In genomic region chr16:1420540-1421205, GRCh38 we compare ENCODE assay signal across 8 cellular contexts. TPM values are rescaled to one million over a fixed set of nuclear protein-coding genes. Genes with fewer than 3 reads are reported as not detected.
DNase-seq lines count a peak whose midpoint lies in the region; ATAC-seq and TF ChIP-seq lines count a peak whose summit lies in the region.

TSS of gene UQCC4 (minus strand) at chr16:1420747. CDS start at chr16:1420723, 24 bp downstream.

- TF ChIP-seq CTCF in C4-2B (conservative IDR thresholded peaks at IDR 0.05) (no peak), liver (IDR thresholded peaks at IDR 0.05; ENCODE audit: low read depth, low read length, missing input control) (no peak)

- DNase-seq in NCI-H774 (lab: John Stamatoyannopoulos, UW) (peak; percentile 93), dermis microvascular lymphatic vessel endothelial cell (ENCODE audit: low read depth in 2 of 2) (peak; percentile 98 to 100)
- DNase-seq in activated CD4-positive, alpha-beta T cell treated with anti-CD3 and anti-CD28 coated beads, Interleukin-2, amount 50 U/mL, for 48 hours: peak; percentile 98 to 99
- peak; percentile 99 for DNase-seq in stimulated activated CD4-positive, alpha-beta T cell treated with anti-CD3 and anti-CD28 coated beads, Interleukin-4, amount 100 ng/mL, for 24 hours

- TF ChIP-seq RAD21 in liver (IDR thresholded peaks at IDR 0.05): peak in 1 of 2 donors; percentile 19

- peak within 1 kb of the TSS; percentile 61 to 87 for H3K9ac ChIP-seq in liver (ENCODE audit: low read depth in 1 of 2, low read length in 2 of 2)

- H3K27ac ChIP-seq in C4-2B (peak within 1 kb of the TSS; percentile 93), liver (ENCODE audit: low read depth in 1 of 2, low read length in 2 of 2) (peak within 1 kb of the TSS; percentile 89 to 94)

- ATAC-seq in GM19395 (IDR thresholded peaks at IDR 0.05; ENCODE audit: unreplicated experiment) (peak; percentile 93), HG03565 (IDR thresholded peaks at IDR 0.05; ENCODE audit: unreplicated experiment) (peak; percentile 91)

- peaks cover 0 to 2% (median 0%) of the 10 kb centered on the region in 4 donors for H3K36me3 ChIP-seq in liver (ENCODE audit: control insufficient read depth in 4 of 4, insufficient read depth in 3 of 4, low read depth in 1 of 4, low read length in 3 of 4)

- no peaks in the 10 kb centered on the region for H3K9me3 ChIP-seq in liver (ENCODE audit: control insufficient read depth in 4 of 4, low read length in 3 of 4)

- H3K27me3 ChIP-seq in liver (ENCODE audit: control insufficient read depth in 4 of 4, insufficient read depth in 4 of 4, low read length in 3 of 4): no peaks in the 10 kb centered on the region

- peaks cover 3 to 16% (median 14%) of the 10 kb centered on the region in 4 donors for H3K4me1 ChIP-seq in liver (ENCODE audit: control insufficient read depth in 4 of 4, insufficient read depth in 4 of 4, low read length in 3 of 4)

- under 1% methylated on average over 71 of the region's 71 CpGs for WGBS in liver

- peak within 1 kb of the TSS; percentile 77 to 90 (median 90) for H3K4me3 ChIP-seq in liver (ENCODE audit: low read depth in 1 of 3, low read length in 3 of 3)

TF ChIP-seq in liver, 16 proteins besides CTCF, POLR2A, EP300 and RAD21:
- TF ChIP-seq RXRA (IDR thresholded peaks at IDR 0.05): peak; percentile 55 to 62
- TF ChIP-seq YY1 (IDR thresholded peaks at IDR 0.05): peak; percentile 97
- no peak for TF ChIP-seq ZBTB33 (IDR thresholded peaks at IDR 0.05)
- peak; percentile 84 to 90 for TF ChIP-seq EGR1 (IDR thresholded peaks at IDR 0.05; ENCODE audit: low read depth in 2 of 2)
- peak; percentile 69 for TF ChIP-seq SP1 (IDR thresholded peaks at IDR 0.05)
- TF ChIP-seq FOXA2 (IDR thresholded peaks at IDR 0.05): no peak
- no peak for TF ChIP-seq ATF3 (IDR thresholded peaks at IDR 0.05)
- TF ChIP-seq REST (IDR thresholded peaks at IDR 0.05): peak; percentile 49
- TF ChIP-seq JUND (IDR thresholded peaks at IDR 0.05): no peak
- TF ChIP-seq NR2F2 (IDR thresholded peaks at IDR 0.05): no peak
- peak; percentile 100 for TF ChIP-seq GABPA (IDR thresholded peaks at IDR 0.05 in 1 of 2, conservative IDR thresholded peaks at IDR 0.05 in 1 of 2)
- TF ChIP-seq MAX (IDR thresholded peaks at IDR 0.05): peak; percentile 97
- TF ChIP-seq TAF1 (conservative IDR thresholded peaks at IDR 0.05): no peak
- no peak for TF ChIP-seq FOXA1 (IDR thresholded peaks at IDR 0.05)
- TF ChIP-seq HNF4G (IDR thresholded peaks at IDR 0.05): no peak
- TF ChIP-seq HNF4A (conservative IDR thresholded peaks at IDR 0.05): no peak
TF ChIP-seq in liver: peak in this region for 7.

RNA-seq across cellular contexts. Expression of gene UQCC4, which starts in this region (rescaled TPM):
- total RNA-seq in dermis microvascular lymphatic vessel endothelial cell (16.8 and 16.9 TPM in 2 replicates), liver (1 to 10 TPM; 6.9 to 8.9 TPM)
- 10 to 100 TPM; 13.8 to 16.4 TPM for polyA plus RNA-seq in liver

Comparison
In these comparisons a context has a peak if more than half of its experiments do, and no peak if none do; other contexts are left out.
1. Peak in every context shown above with its lines: DNase-seq, ATAC-seq, H3K4me3 ChIP-seq and H3K27ac ChIP-seq.